In genomic region chr21:34092241-34092921, GRCh38 we compare ENCODE assay signal across 9 cellular contexts. TPM values are rescaled to one million over a fixed set of nuclear protein-coding genes. Genes with fewer than 3 reads are reported as not detected.
DNase-seq lines count a peak whose midpoint lies in the region; ATAC-seq, FAIRE-seq and TF ChIP-seq lines count a peak whose summit lies in the region.
"Had no signal": no experiment of that assay in that cellular context is flagged by ENCODE, and none has a peak within 500 bp of the region (broad histone marks: within the 10 kb centered on the region; RNA-seq: fewer than 3 reads in every experiment).

No MANE protein-coding gene starts in this region.

- no TSS peak for BruUV-seq in endothelial cell of umbilical vein (replicated peaks; lab: Mats Ljungman, UMichigan)
- no TSS peak for BruUV-seq in MCF 10A (replicated peaks; lab: Mats Ljungman, UMichigan)

- dilution Hi-C loops in endothelial cell of umbilical vein (cut with MboI; ENCODE audit: extremely low pct_ligation_motif_present, low sequenced_read_pairs): no loop called here

- no peaks in the 10 kb centered on the region for H3K9me3 ChIP-seq in endothelial cell of umbilical vein (replicated peaks; ENCODE audit: control insufficient read depth, insufficient read depth, low read length)

- H3K27ac ChIP-seq in endothelial cell of umbilical vein (ENCODE audit: insufficient read depth, low read depth, low read length): peak overlapping the region; percentile 49

- TF ChIP-seq CTCF in natural killer cell (IDR thresholded peaks at IDR 0.05) (no peak), endothelial cell of umbilical vein (IDR thresholded peaks at IDR 0.05; ENCODE audit: extremely low read depth in 1 of 2, insufficient read depth in 1 of 2, low read depth in 1 of 2, low read length in 2 of 2) (no peak), MCF 10A (IDR thresholded peaks at IDR 0.05; ENCODE audit: unreplicated experiment) (no peak)

- ATAC-seq in natural killer cell: peak; percentile 44 to 72 (median 56)
- ATAC-seq in natural killer cell treated with Interleukin-12 subunit alpha and Interleukin-12 subunit beta and Interleukin-15 and Interleukin-18, amount 100 ng/mL, for 72 hours: no peak
- peak; percentile 67 to 71 for ATAC-seq in stimulated activated naive B cell treated with anti-CD40 and anti-IgM and Interleukin-4, amounts not matched to agents 10 μg/mL and 1 μg/mL and 100 μg/mL, for 72 hours (replicated peaks)

- H3K9me1 ChIP-seq in endothelial cell of umbilical vein (replicated peaks; ENCODE audit: control insufficient read depth, extremely low read depth, insufficient read depth, low read length): peaks cover 2% of the 10 kb centered on the region

- H3K27me3 Mint-ChIP-seq in natural killer cell (ENCODE audit: low read depth in 2 of 2) (no peaks in the 10 kb centered on the region), MCF 10A (ENCODE audit: insufficient read depth, unreplicated experiment) (no peaks in the 10 kb centered on the region)
- no peaks in the 10 kb centered on the region for H3K27me3 Mint-ChIP-seq in natural killer cell treated with Interleukin-12 subunit alpha and Interleukin-12 subunit beta and Interleukin-15 and Interleukin-18, amount 100 ng/mL, for 72 hours
- no peaks in the 10 kb centered on the region for H3K27me3 Mint-ChIP-seq in stimulated activated naive B cell treated with anti-CD40 and anti-IgM and Interleukin-4, amounts not matched to agents 10 μg/mL and 1 μg/mL and 100 μg/mL, for 72 hours

- peak; percentile 81 for FAIRE-seq in endothelial cell of umbilical vein (lab: Jason Lieb, UNC)
- FAIRE-seq: G401.6 had no signal

- H3K36me3 ChIP-seq in endothelial cell of umbilical vein (ENCODE audit: control insufficient read depth in 2 of 2, extremely low read depth in 1 of 2, insufficient read depth in 2 of 2, low read length in 2 of 2): peaks cover 0 to 3% of the 10 kb centered on the region in 2 experiments

- H3K27ac Mint-ChIP-seq in natural killer cell (peak overlapping the region; percentile 59 to 69), MCF 10A (ENCODE audit: low read depth, unreplicated experiment) (no peak overlapping the region)
- peak overlapping the region in 1 of 2 donors; percentile 40 for H3K27ac Mint-ChIP-seq in natural killer cell treated with Interleukin-12 subunit alpha and Interleukin-12 subunit beta and Interleukin-15 and Interleukin-18, amount 100 ng/mL, for 72 hours
- peak overlapping the region; percentile 20 for H3K27ac Mint-ChIP-seq in stimulated activated naive B cell treated with anti-CD40 and anti-IgM and Interleukin-4, amounts not matched to agents 10 μg/mL and 1 μg/mL and 100 μg/mL, for 72 hours

- peaks cover 8% of the 10 kb centered on the region for H4K20me1 ChIP-seq in endothelial cell of umbilical vein (replicated peaks; ENCODE audit: control insufficient read depth, extremely low read depth, insufficient read depth, low read length)

- H3K9me3 Mint-ChIP-seq in natural killer cell (no peaks in the 10 kb centered on the region), MCF 10A (ENCODE audit: unreplicated experiment) (no peaks in the 10 kb centered on the region)
- no peaks in the 10 kb centered on the region for H3K9me3 Mint-ChIP-seq in natural killer cell treated with Interleukin-12 subunit alpha and Interleukin-12 subunit beta and Interleukin-15 and Interleukin-18, amount 100 ng/mL, for 72 hours
- no peaks in the 10 kb centered on the region for H3K9me3 Mint-ChIP-seq in stimulated activated naive B cell treated with anti-CD40 and anti-IgM and Interleukin-4, amounts not matched to agents 10 μg/mL and 1 μg/mL and 100 μg/mL, for 72 hours

- peak overlapping the region in 1 of 3 experiments; percentile 35 for H3K4me3 ChIP-seq in endothelial cell of umbilical vein (replicated peaks in 1 of 3; ENCODE audit: insufficient read depth in 1 of 3, low read depth in 1 of 3, low read length in 3 of 3)

- peaks cover 16% of the 10 kb centered on the region for H3K4me1 ChIP-seq in endothelial cell of umbilical vein (ENCODE audit: control insufficient read depth, extremely low read depth, insufficient read depth, low read length)

- H3K79me2 ChIP-seq in endothelial cell of umbilical vein (ENCODE audit: control insufficient read depth, insufficient read depth, low read length): peaks cover 20% of the 10 kb centered on the region

- H3K4me3 Mint-ChIP-seq in natural killer cell (no peak overlapping the region), MCF 10A (ENCODE audit: unreplicated experiment) (no peak overlapping the region)
- H3K4me3 Mint-ChIP-seq in natural killer cell treated with Interleukin-12 subunit alpha and Interleukin-12 subunit beta and Interleukin-15 and Interleukin-18, amount 100 ng/mL, for 72 hours: no peak overlapping the region
- no peak overlapping the region for H3K4me3 Mint-ChIP-seq in stimulated activated naive B cell treated with anti-CD40 and anti-IgM and Interleukin-4, amounts not matched to agents 10 μg/mL and 1 μg/mL and 100 μg/mL, for 72 hours

- H2AFZ ChIP-seq in endothelial cell of umbilical vein (ENCODE audit: low read depth, low read length): peak overlapping the region; percentile 79

- H3K4me2 ChIP-seq in endothelial cell of umbilical vein (ENCODE audit: insufficient read depth, low read length): peak overlapping the region; percentile 75

- no peak for TF ChIP-seq POLR2A in endothelial cell of umbilical vein (IDR thresholded peaks at IDR 0.05; ENCODE audit: low read depth, low read length)

- H3K4me1 Mint-ChIP-seq in natural killer cell (peaks cover 66 to 70% of the 10 kb centered on the region in 2 donors), MCF 10A (ENCODE audit: insufficient read depth, unreplicated experiment) (no peaks in the 10 kb centered on the region)
- H3K4me1 Mint-ChIP-seq in natural killer cell treated with Interleukin-12 subunit alpha and Interleukin-12 subunit beta and Interleukin-15 and Interleukin-18, amount 100 ng/mL, for 72 hours (ENCODE audit: low read depth in 2 of 2): peaks cover 35 to 40% of the 10 kb centered on the region in 2 donors
- H3K4me1 Mint-ChIP-seq in stimulated activated naive B cell treated with anti-CD40 and anti-IgM and Interleukin-4, amounts not matched to agents 10 μg/mL and 1 μg/mL and 100 μg/mL, for 72 hours: peaks cover 20 to 49% of the 10 kb centered on the region in 2 donors

- H3K9ac ChIP-seq in endothelial cell of umbilical vein (replicated peaks; ENCODE audit: extremely low read depth, insufficient read depth, low read length): no peak overlapping the region

- CTCF ChIA-PET in endothelial cell of umbilical vein (lab: Charles Lee): interaction anchor here (0.7 to 3.8 kb wide), 23 partner anchors 9 to 511 kb away, joined by 3 to 30 read pairs (median 5); partner anchors contain the start of genes MRPS6 and SLC5A3
- CTCF ChIA-PET in MCF 10A (lab: Yijun Ruan, JAX): interaction anchor here (0.6 to 1.4 kb wide), 8 partner anchors 12 to 430 kb away, joined by 3 to 6 read pairs (median 4); no protein-coding TSS in a partner anchor

- intact Hi-C loops in natural killer cell (cut with micrococcal nuclease): no loop called here
- intact Hi-C loops in endothelial cell of umbilical vein (cut with micrococcal nuclease): loop anchor here (5.0 kb wide), 2 partner anchors 110 to 170 kb away; no protein-coding TSS in a partner anchor
- intact Hi-C loops in MCF 10A (cut with micrococcal nuclease): no loop called here

- H3K36me3 Mint-ChIP-seq in natural killer cell: peaks cover 6% of the 10 kb centered on the region
- H3K36me3 Mint-ChIP-seq in natural killer cell treated with Interleukin-12 subunit alpha and Interleukin-12 subunit beta and Interleukin-15 and Interleukin-18, amount 100 ng/mL, for 72 hours: peaks cover 16% of the 10 kb centered on the region
- peaks cover 24 to 39% of the 10 kb centered on the region in 2 donors for H3K36me3 Mint-ChIP-seq in stimulated activated naive B cell treated with anti-CD40 and anti-IgM and Interleukin-4, amounts not matched to agents 10 μg/mL and 1 μg/mL and 100 μg/mL, for 72 hours
- peaks cover 26% of the 10 kb centered on the region for H3K36me3 Mint-ChIP-seq in MCF 10A (ENCODE audit: insufficient read depth, unreplicated experiment)

- DNase-seq in natural killer cell: no peak
- DNase-seq in natural killer cell treated with Interleukin-12 subunit alpha and Interleukin-12 subunit beta and Interleukin-15 and Interleukin-18, amount 100 ng/mL, for 72 hours (ENCODE audit: low spot score): no peak
- peak; percentile 89 for DNase-seq in NCI-H69 (lab: John Stamatoyannopoulos, UW)
- DNase-seq in endothelial cell of umbilical vein (ENCODE audit: low read depth, low spot score): peak; percentile 81
- no peak for DNase-seq in stimulated activated naive B cell treated with anti-CD40 and anti-IgM and Interleukin-4, amounts not matched to agents 10 μg/mL and 1 μg/mL and 100 μg/mL, for 72 hours
- DNase-seq in NCI-H187 (lab: John Stamatoyannopoulos, UW): no peak
- DNase-seq in MCF 10A (ENCODE audit: unreplicated experiment): no peak
- DNase-seq in SKM-1 (lab: John Stamatoyannopoulos, UW; ENCODE audit: unreplicated experiment): no peak

- POLR2A ChIA-PET in endothelial cell of umbilical vein (lab: Charles Lee): interaction anchor here (1.4 kb wide), 1 partner anchor 10 kb away, joined by 3 read pairs; no protein-coding TSS in a partner anchor
- POLR2A ChIA-PET in MCF 10A (lab: Yijun Ruan, JAX): interaction anchor here (1.1 to 5.6 kb wide), 3 partner anchors 12 to 17 kb away, joined by 3 to 43 read pairs (median 4); partner anchors contain the start of genes MRPS6 and SLC5A3

- no peaks in the 10 kb centered on the region for H3K27me3 ChIP-seq in endothelial cell of umbilical vein (ENCODE audit: control insufficient read depth in 2 of 2, insufficient read depth in 2 of 2, low read length in 2 of 2)

RNA-seq across cellular contexts. Expression of gene MRPS6, which starts 19.0 kb away (rescaled TPM):
- total RNA-seq in natural killer cell: 10 to 100 TPM; 42.7 to 54.5 (median 44.3) TPM
- total RNA-seq in natural killer cell treated with Interleukin-12 subunit alpha and Interleukin-12 subunit beta and Interleukin-15 and Interleukin-18, amount 100 ng/mL, for 72 hours: 100 to 1,000 TPM; 122 to 188 TPM
- 35.5 and 37.2 TPM in 2 replicates for total RNA-seq in endothelial cell of umbilical vein
- 18.0 and 19.8 TPM in 2 replicates for polyA plus RNA-seq in endothelial cell of umbilical vein
- 19.9 and 20.6 TPM in 2 replicates for polyA plus RNA-seq in endothelial cell of umbilical vein (2011; cell fraction: cytosol; rRNA removed)
- polyA plus RNA-seq in endothelial cell of umbilical vein (2011; cell fraction: nucleus; rRNA removed): 22.6 and 23.8 TPM in 2 replicates
- 34.0 and 57.2 TPM in 2 replicates for polyA plus RNA-seq in endothelial cell of umbilical vein (2012)
- polyA minus RNA-seq in endothelial cell of umbilical vein: 8.5 and 11.6 TPM in 2 replicates
- 8.2 TPM for polyA minus RNA-seq in endothelial cell of umbilical vein (2011; cell fraction: cytosol; rRNA and poly(A)+ RNA removed)
- polyA minus RNA-seq in endothelial cell of umbilical vein (2011; cell fraction: nucleus; rRNA and poly(A)+ RNA removed): 9.6 and 15.1 TPM in 2 replicates
- total RNA-seq in MCF 10A (2022): 86.0 and 90.7 TPM in 2 replicates

RNA-seq across cellular contexts. Expression of gene SLC5A3, which starts 19.0 kb away (rescaled TPM):
- total RNA-seq in natural killer cell: 10 to 100 TPM; 14.5 to 25.1 (median 17.9) TPM
- 10 to 100 TPM; 36.1 to 59.1 TPM for total RNA-seq in natural killer cell treated with Interleukin-12 subunit alpha and Interleukin-12 subunit beta and Interleukin-15 and Interleukin-18, amount 100 ng/mL, for 72 hours
- 6.8 and 8.0 TPM in 2 replicates for total RNA-seq in endothelial cell of umbilical vein
- 1.1 and 1.6 TPM in 2 replicates for polyA plus RNA-seq in endothelial cell of umbilical vein
- 0.93 and 0.99 TPM in 2 replicates for polyA plus RNA-seq in endothelial cell of umbilical vein (2011; cell fraction: cytosol; rRNA removed)
- 3.3 and 5.2 TPM in 2 replicates for polyA plus RNA-seq in endothelial cell of umbilical vein (2011; cell fraction: nucleus; rRNA removed)
- polyA plus RNA-seq in endothelial cell of umbilical vein (2012): 3.6 and 4.7 TPM in 2 replicates
- polyA minus RNA-seq in endothelial cell of umbilical vein: 10.0 and 11.6 TPM in 2 replicates
- polyA minus RNA-seq in endothelial cell of umbilical vein (2011; cell fraction: cytosol; rRNA and poly(A)+ RNA removed): 12.3 TPM
- 13.4 and 22.1 TPM in 2 replicates for polyA minus RNA-seq in endothelial cell of umbilical vein (2011; cell fraction: nucleus; rRNA and poly(A)+ RNA removed)
- total RNA-seq in MCF 10A (2022): 8.1 and 8.5 TPM in 2 replicates

Comparison
In these comparisons a context has a peak if more than half of its experiments do, and no peak if none do; other contexts are left out.
1. ATAC-seq: peak in natural killer cell (3 of 3) and stimulated activated naive B cell treated with anti-CD40 and anti-IgM and Interleukin-4, amounts not matched to agents 10 μg/mL and 1 μg/mL and 100 μg/mL, for 72 hours (2 of 2); none in natural killer cell treated with Interleukin-12 subunit alpha and Interleukin-12 subunit beta and Interleukin-15 and Interleukin-18, amount 100 ng/mL, for 72 hours (0 of 2).
2. DNase-seq: peak in NCI-H69 (single experiment) and endothelial cell of umbilical vein (single experiment); none in natural killer cell (single experiment), natural killer cell treated with Interleukin-12 subunit alpha and Interleukin-12 subunit beta and Interleukin-15 and Interleukin-18, amount 100 ng/mL, for 72 hours (single experiment), stimulated activated naive B cell treated with anti-CD40 and anti-IgM and Interleukin-4, amounts not matched to agents 10 μg/mL and 1 μg/mL and 100 μg/mL, for 72 hours (single experiment), NCI-H187 (0 of 2), MCF 10A (single experiment) and SKM-1 (single experiment).